Comparison of ENCODE assay signal across 8 cellular contexts in the genomic region with DNA sequence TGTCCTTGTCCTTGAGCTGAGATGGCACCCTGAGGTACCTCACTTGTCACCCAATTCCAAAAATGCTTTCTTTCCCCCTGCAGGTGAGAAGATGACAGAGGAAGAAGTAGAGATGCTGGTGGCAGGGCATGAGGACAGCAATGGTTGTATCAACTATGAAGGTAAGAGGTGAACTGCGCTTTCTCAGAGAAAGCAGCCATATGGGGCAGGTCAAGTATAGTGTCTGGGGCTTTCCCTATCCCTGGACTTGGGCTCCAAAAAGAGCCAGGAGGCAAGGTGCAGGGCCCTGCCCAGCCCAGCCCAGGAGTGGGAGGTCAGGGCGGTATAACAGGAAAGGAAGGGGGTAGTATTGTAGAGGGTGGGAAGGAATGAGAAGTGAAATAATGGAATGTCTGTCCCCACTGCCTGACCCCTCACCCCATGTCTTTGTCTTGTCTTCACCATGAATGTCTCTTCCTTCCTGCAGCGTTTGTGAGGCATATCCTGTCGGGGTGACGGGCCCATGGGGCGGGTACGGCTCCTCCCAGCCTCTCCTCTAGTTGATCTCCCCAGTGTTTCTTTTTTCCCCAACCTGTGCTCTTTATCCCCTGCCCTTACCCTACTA. TPM values are rescaled to one million over a fixed set of nuclear protein-coding genes. Genes with fewer than 3 reads are reported as not detected.
DNase-seq lines count a peak whose midpoint lies in the region; ATAC-seq and TF ChIP-seq lines count a peak whose summit lies in the region.

No MANE protein-coding gene starts in this region.

- H3K27me3 ChIP-seq in brain microvascular endothelial cell (replicated peaks) (no peaks in the 10 kb centered on the region), mesenchymal stem cell (ENCODE audit: control insufficient read depth in 1 of 2, insufficient read depth in 1 of 2, low read length in 2 of 2) (no peaks in the 10 kb centered on the region)

- H3K4me3 Mint-ChIP-seq in stimulated activated memory B cell treated with anti-CD40 and anti-IgM and Interleukin-4, amounts not matched to agents 10 μg/mL and 1 μg/mL and 100 μg/mL, for 72 hours, result peak overlapping the region; percentile 95

- in situ Hi-C loops in brain microvascular endothelial cell (cut with HindIII; ENCODE audit: low pct_ligation_motif_present, low sequenced_read_pairs), result no loop called here

- no peak overlapping the region for H4K91ac ChIP-seq in mesenchymal stem cell (ENCODE audit: low read length)

- no peak overlapping the region for H2BK12ac ChIP-seq in mesenchymal stem cell (ENCODE audit: low read length in 2 of 2)

- no peak overlapping the region for H2AFZ ChIP-seq in mesenchymal stem cell (ENCODE audit: low read depth, low read length)

- H2BK15ac ChIP-seq in mesenchymal stem cell (ENCODE audit: low read depth, poor library complexity, severe bottlenecking), result no peak overlapping the region

- H3K36me3 Mint-ChIP-seq in stimulated activated memory B cell treated with anti-CD40 and anti-IgM and Interleukin-4, amounts not matched to agents 10 μg/mL and 1 μg/mL and 100 μg/mL, for 72 hours, result peaks cover 68% of the 10 kb centered on the region

- H2BK5ac ChIP-seq in mesenchymal stem cell (ENCODE audit: low read depth, low read length, poor library complexity, severe bottlenecking), result no peak overlapping the region

- no peaks in the 10 kb centered on the region for H3K9me3 ChIP-seq in mesenchymal stem cell (ENCODE audit: control insufficient read depth, low read length)

- peak overlapping the region in 1 of 2 experiments; percentile 54 for H3K23ac ChIP-seq in mesenchymal stem cell (ENCODE audit: low read length in 2 of 2)

- H3K4me2 ChIP-seq in mesenchymal stem cell (ENCODE audit: low read length, poor library complexity, severe bottlenecking), result peak overlapping the region; percentile 79

- peaks cover 3% of the 10 kb centered on the region for H3K79me1 ChIP-seq in mesenchymal stem cell (replicated peaks; ENCODE audit: low read length, poor library complexity, severe bottlenecking)

- no peak for ATAC-seq in stimulated activated memory B cell treated with anti-CD40 and anti-IgM and Interleukin-4, amounts not matched to agents 10 μg/mL and 1 μg/mL and 100 μg/mL, for 72 hours
- ATAC-seq in HG03342 (IDR thresholded peaks at IDR 0.05; ENCODE audit: unreplicated experiment), result no peak

- H3K4ac ChIP-seq in mesenchymal stem cell (ENCODE audit: low read depth in 1 of 2, low read length in 2 of 2), result peak overlapping the region in 1 of 2 experiments; percentile 37

- no peak overlapping the region for H4K8ac ChIP-seq in mesenchymal stem cell (ENCODE audit: low read length)

- peak overlapping the region in 1 of 2 experiments; percentile 26 for H3K14ac ChIP-seq in mesenchymal stem cell (ENCODE audit: low read length in 2 of 2)

- peak overlapping the region in 1 of 2 experiments; percentile 5 for H3K18ac ChIP-seq in mesenchymal stem cell (ENCODE audit: low read depth in 1 of 2, low read length in 2 of 2)

- TF ChIP-seq CTCF in GM12864 (IDR thresholded peaks at IDR 0.05; ENCODE audit: low read depth, low read length, missing control alignments), result no peak
- TF ChIP-seq CTCF in brain microvascular endothelial cell (IDR thresholded peaks at IDR 0.05; ENCODE audit: low read depth, low read length, missing control alignments), result no peak

- no peaks in the 10 kb centered on the region for H3K27me3 Mint-ChIP-seq in stimulated activated memory B cell treated with anti-CD40 and anti-IgM and Interleukin-4, amounts not matched to agents 10 μg/mL and 1 μg/mL and 100 μg/mL, for 72 hours

- peak overlapping the region; percentile 99 for H3K9ac ChIP-seq in mesenchymal stem cell (ENCODE audit: low read length)

- H3K27ac ChIP-seq in brain microvascular endothelial cell (peak overlapping the region; percentile 13), mesenchymal stem cell (ENCODE audit: low read length, poor library complexity, severe bottlenecking) (peak overlapping the region; percentile 97)

- H3K36me3 ChIP-seq in brain microvascular endothelial cell (replicated peaks), result peaks cover 55% of the 10 kb centered on the region
- H3K36me3 ChIP-seq in mesenchymal stem cell (ENCODE audit: control insufficient read depth in 1 of 2, insufficient read depth in 2 of 2, low read depth in 1 of 2, low read length in 2 of 2), result peaks cover 61 to 65% of the 10 kb centered on the region in 2 experiments

- no peak for DNase-seq in GM12864 (ENCODE audit: low read depth)
- DNase-seq in T-helper 9 cell, result peak; percentile 56
- peak; percentile 52 for DNase-seq in brain microvascular endothelial cell
- peak; percentile 43 for DNase-seq in mesenchymal stem cell
- DNase-seq in inferior parietal cortex (ENCODE audit: extremely low spot score), result no peak
- DNase-seq in SW480 (ENCODE audit: low spot score), result no peak

- no peak overlapping the region for H2BK120ac ChIP-seq in mesenchymal stem cell (ENCODE audit: low read depth, low read length)

- H3K4me1 ChIP-seq in mesenchymal stem cell (ENCODE audit: control insufficient read depth, insufficient read depth, low read depth, low read length), result peaks cover 23% of the 10 kb centered on the region

- peak overlapping the region; percentile 93 for H3K27ac Mint-ChIP-seq in stimulated activated memory B cell treated with anti-CD40 and anti-IgM and Interleukin-4, amounts not matched to agents 10 μg/mL and 1 μg/mL and 100 μg/mL, for 72 hours

- H3K4me3 ChIP-seq in GM12864 (ENCODE audit: low read depth, low read length) (peak overlapping the region; percentile 80), brain microvascular endothelial cell (ENCODE audit: low read depth, low read length) (peak overlapping the region; percentile 99), mesenchymal stem cell (ENCODE audit: insufficient read depth in 1 of 2, low read depth in 1 of 2, low read length in 2 of 2) (peak overlapping the region; percentile 58 to 95)

- H2AK5ac ChIP-seq in mesenchymal stem cell (ENCODE audit: low read length, severe bottlenecking), result peak overlapping the region; percentile 17

- H3K9me3 Mint-ChIP-seq in stimulated activated memory B cell treated with anti-CD40 and anti-IgM and Interleukin-4, amounts not matched to agents 10 μg/mL and 1 μg/mL and 100 μg/mL, for 72 hours, result no peaks in the 10 kb centered on the region

- WGBS in mesenchymal stem cell, result 22% methylated on average over 5 of the region's 7 CpGs

- peaks cover 50% of the 10 kb centered on the region for H3K4me1 Mint-ChIP-seq in stimulated activated memory B cell treated with anti-CD40 and anti-IgM and Interleukin-4, amounts not matched to agents 10 μg/mL and 1 μg/mL and 100 μg/mL, for 72 hours

RNA-seq across cellular contexts. Expression of gene MYL6, which starts 2.1 kb away (rescaled TPM):
- polyA plus RNA-seq in mesenchymal stem cell (2013, experiment 1 of 2), result 2,486 TPM
- polyA plus RNA-seq in mesenchymal stem cell (2013, experiment 2 of 2), result 2,523 TPM

RNA-seq across cellular contexts. Expression of gene MYL6B, which starts 7.9 kb away (rescaled TPM):
- 106 TPM for polyA plus RNA-seq in mesenchymal stem cell (2013, experiment 1 of 2)
- polyA plus RNA-seq in mesenchymal stem cell (2013, experiment 2 of 2), result 106 TPM

RNA-seq across cellular contexts. Expression of gene SMARCC2, which starts 29.0 kb away (rescaled TPM):
- 47.0 TPM for polyA plus RNA-seq in mesenchymal stem cell (2013, experiment 1 of 2)
- polyA plus RNA-seq in mesenchymal stem cell (2013, experiment 2 of 2), result 42.8 TPM

RNA-seq across cellular contexts. Expression of gene ESYT1, which starts 32.2 kb away (rescaled TPM):
- 63.4 TPM for polyA plus RNA-seq in mesenchymal stem cell (2013, experiment 1 of 2)
- 57.8 TPM for polyA plus RNA-seq in mesenchymal stem cell (2013, experiment 2 of 2)

RNA-seq across cellular contexts. Expression of gene ZC3H10, which starts 42.2 kb away (rescaled TPM):
- polyA plus RNA-seq in mesenchymal stem cell (2013, experiment 1 of 2), result 2.5 TPM
- 2.4 TPM for polyA plus RNA-seq in mesenchymal stem cell (2013, experiment 2 of 2)

Comparison
In these comparisons a context has a peak if more than half of its experiments do, and no peak if none do; other contexts are left out.
1. DNase-seq: peak in T-helper 9 cell (single experiment), brain microvascular endothelial cell (single experiment) and mesenchymal stem cell (single experiment); none in GM12864 (single experiment), inferior parietal cortex (single experiment) and SW480 (single experiment).
2. Peak in every context shown above with its lines, with median percentiles within 50 percentile points of each other: H3K4me3 ChIP-seq.